Comparison of ENCODE assay signal across 34 cellular contexts in the genomic region with DNA sequence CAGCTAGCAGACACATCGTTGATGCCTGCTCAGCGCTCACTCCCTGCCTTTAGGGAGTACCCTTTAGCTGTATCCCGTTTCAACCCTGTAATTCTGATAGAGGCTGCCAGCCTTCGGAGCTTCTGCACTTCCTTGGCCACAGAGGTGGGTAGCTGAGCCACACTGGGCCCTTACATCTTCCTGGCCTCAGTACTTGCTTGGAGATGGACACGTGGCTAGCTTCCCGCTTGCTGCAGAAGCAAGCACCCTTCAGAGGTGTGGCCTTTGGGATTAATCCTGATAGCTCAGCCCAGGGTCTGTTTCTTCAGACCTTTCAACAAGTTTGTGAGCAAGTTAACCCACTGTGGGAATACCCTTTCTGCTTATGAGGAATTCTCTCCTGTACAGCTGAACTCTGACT. TPM values are rescaled to one million over a fixed set of nuclear protein-coding genes. Genes with fewer than 3 reads are reported as not detected.
"Had no signal": no experiment of that assay in that cellular context is flagged by ENCODE, and none has a peak within 500 bp of the region (broad histone marks: within the 10 kb centered on the region; RNA-seq: fewer than 3 reads in every experiment).

No MANE protein-coding gene starts in this region.

- H3K9me3 Mint-ChIP-seq: activated CD4-positive, alpha-beta memory T cell treated with anti-CD3 and anti-CD28 coated beads, Interleukin-2, amount 10 ng/mL, durations not matched to agents 7 days and 5 days; activated naive CD8-positive, alpha-beta T cell treated with anti-CD3 and anti-CD28 coated beads for 36 hours had no signal

- H3K36me3 ChIP-seq: brain microvascular endothelial cell, WERI-Rb-1 had no signal

- H3K27me3 ChIP-seq: brain microvascular endothelial cell had no signal

- H3K4me3 Mint-ChIP-seq: activated CD4-positive, alpha-beta memory T cell treated with anti-CD3 and anti-CD28 coated beads, Interleukin-2, amount 10 ng/mL, durations not matched to agents 7 days and 5 days; activated CD8-positive, alpha-beta memory T cell treated with anti-CD3 and anti-CD28 coated beads, Interleukin-2, amount 10 ng/mL, durations not matched to agents 7 days and 5 days; activated naive CD8-positive, alpha-beta T cell treated with anti-CD3 and anti-CD28 coated beads for 36 hours had no signal

- H3K27ac ChIP-seq: brain microvascular endothelial cell, RWPE1, WERI-Rb-1 had no signal

- H3K36me3 Mint-ChIP-seq: activated CD8-positive, alpha-beta memory T cell treated with anti-CD3 and anti-CD28 coated beads, Interleukin-2, amount 10 ng/mL, durations not matched to agents 7 days and 5 days; activated naive CD8-positive, alpha-beta T cell treated with anti-CD3 and anti-CD28 coated beads for 36 hours had no signal

- H3K4me1 Mint-ChIP-seq: activated CD4-positive, alpha-beta memory T cell treated with anti-CD3 and anti-CD28 coated beads, Interleukin-2, amount 10 ng/mL, durations not matched to agents 7 days and 5 days; activated CD8-positive, alpha-beta memory T cell treated with anti-CD3 and anti-CD28 coated beads, Interleukin-2, amount 10 ng/mL, durations not matched to agents 7 days and 5 days; activated naive CD8-positive, alpha-beta T cell treated with anti-CD3 and anti-CD28 coated beads for 36 hours had no signal

- ATAC-seq: activated CD8-positive, alpha-beta memory T cell treated with anti-CD3 and anti-CD28 coated beads, Interleukin-2, amount 10 ng/mL, durations not matched to agents 7 days and 5 days; Right ventricle myocardium inferior; SK-N-SH treated with all-trans-retinoic acid at 6 μM for 48 hours had no signal

- H3K27ac Mint-ChIP-seq: activated CD4-positive, alpha-beta memory T cell treated with anti-CD3 and anti-CD28 coated beads, Interleukin-2, amount 10 ng/mL, durations not matched to agents 7 days and 5 days; activated CD8-positive, alpha-beta memory T cell treated with anti-CD3 and anti-CD28 coated beads, Interleukin-2, amount 10 ng/mL, durations not matched to agents 7 days and 5 days; activated naive CD8-positive, alpha-beta T cell treated with anti-CD3 and anti-CD28 coated beads for 36 hours had no signal

- DNase-seq: activated CD4-positive, alpha-beta memory T cell treated with anti-CD3 and anti-CD28 coated beads, Interleukin-2, amount 10 ng/mL, durations not matched to agents 7 days and 5 days; activated CD4-positive, alpha-beta T cell treated with anti-CD3 and anti-CD28 coated beads for 1 hour; activated CD4-positive, alpha-beta T cell treated with anti-CD3 and anti-CD28 coated beads for 48 hours; activated CD4-positive, CD25-positive, alpha-beta regulatory T cell; activated CD8-positive, alpha-beta memory T cell treated with anti-CD3 and anti-CD28 coated beads for 24 hours; activated CD8-positive, alpha-beta memory T cell treated with anti-CD3 and anti-CD28 coated beads, Interleukin-2, amount 10 ng/mL, durations not matched to agents 7 days and 5 days; activated CD8-positive, alpha-beta memory T cell treated with anti-CD3 and anti-CD28 coated beads, Interleukin-2, amount 50 U/mL, for 48 hours; activated effector memory CD4-positive, alpha-beta T cell treated with Interleukin-2 at 50 U/mL for 16 hours; activated naive CD4-positive, alpha-beta T cell treated with anti-CD3 and anti-CD28 coated beads, Interleukin-2, amount 50 U/mL, for 16 hours; activated naive CD8-positive, alpha-beta T cell treated with anti-CD3 and anti-CD28 coated beads for 36 hours; activated T-cell treated with anti-CD3 and anti-CD28 coated beads, Interleukin-2, amount 50 U/mL, for 48 hours; amniotic stem cell; aorta; brain microvascular endothelial cell; central memory CD4-positive, alpha-beta T cell; MV-4-11; NCI-H1092; NCI-H1436 treated with DMSO at 0.1 percent for 48 hours; NCI-H1694 treated with DMSO at 0.1 percent for 48 hours; NCI-H2029; NCI-H2171; NCI-H446; NCI-H510A treated with DMSO at 0.1 percent for 48 hours; NCI-H526 treated with DMSO at 0.1 percent for 48 hours; NCI-H774; SIG-M5; T-helper 1 cell; T-helper 2 cell; T-helper 9 cell; WERI-Rb-1 had no signal

RNA-seq across cellular contexts. Expression of a gene that starts 15.3 kb away (rescaled TPM):
- total RNA-seq: activated CD4-positive, alpha-beta memory T cell treated with anti-CD3 and anti-CD28 coated beads, Interleukin-2, amount 10 ng/mL, durations not matched to agents 7 days and 5 days; activated CD8-positive, alpha-beta memory T cell treated with anti-CD3 and anti-CD28 coated beads, Interleukin-2, amount 10 ng/mL, durations not matched to agents 7 days and 5 days; activated naive CD8-positive, alpha-beta T cell treated with anti-CD3 and anti-CD28 coated beads for 36 hours; M059J had no signal
